Comparison of ENCODE assay signal across 7 cellular contexts in genomic region chr14:64234877-64235651, GRCh38. TPM values are rescaled to one million over a fixed set of nuclear protein-coding genes. Genes with fewer than 3 reads are reported as not detected.
DNase-seq lines count a peak whose midpoint lies in the region; ATAC-seq and TF ChIP-seq lines count a peak whose summit lies in the region.

No MANE protein-coding gene starts in this region.

- H3K36me3 ChIP-seq in psoas muscle (ENCODE audit: insufficient read depth in 1 of 2, low read depth in 1 of 2) = peaks cover 0 to 28% of the 10 kb centered on the region in 2 donors

- H3K9me3 ChIP-seq in psoas muscle = no peaks in the 10 kb centered on the region

- DNase-seq in HT-29 (ENCODE audit: low spot score) (peak; percentile 25), amniotic epithelial cell (ENCODE audit: low read depth) (peak; percentile 36), psoas muscle (peak in 1 of 2 donors; percentile 37), GM13977 (ENCODE audit: low spot score) (no peak)
- no peak for DNase-seq in activated T-cell treated with anti-CD3 and anti-CD28 coated beads, Interleukin-2, amount 50 U/mL, for 48 hours
- no peak for DNase-seq in central memory CD4-positive, alpha-beta T cell

- whole genome bisulfite sequencing in psoas muscle, 3 donors = 42 to 55% (median 46%) methylated on average over 24 of the region's 24 CpGs

- TF ChIP-seq CTCF in psoas muscle (IDR thresholded peaks at IDR 0.05) = no peak
- no peak for TF ChIP-seq CTCF in GM13977 (IDR thresholded peaks at IDR 0.05; ENCODE audit: extremely low read depth, insufficient read depth, missing control alignments)

- peak; percentile 10 for ATAC-seq in GM19035 (IDR thresholded peaks at IDR 0.05; ENCODE audit: unreplicated experiment)
- peak in 2 of 4 donors; percentile 14 to 54 for ATAC-seq in psoas muscle

- intact Hi-C loops in psoas muscle (cut with DNase I) = loop anchor here in 1 of 2 donors (5.0 kb wide), 1 partner anchor 67 kb away; no protein-coding TSS in a partner anchor

- H3K4me1 ChIP-seq in psoas muscle = peaks cover 24% of the 10 kb centered on the region

- H3K4me3 ChIP-seq in psoas muscle = no peak overlapping the region

- peak overlapping the region; percentile 90 for H3K27ac ChIP-seq in psoas muscle

- no peaks in the 10 kb centered on the region for H3K27me3 ChIP-seq in psoas muscle (ENCODE audit: insufficient read depth in 3 of 3, low read length in 2 of 3)

- in situ Hi-C loops in GM13977 (cut with MboI; ENCODE audit: low pct_unique_long_range_greater_than_20kb, low sequenced_read_pairs, unreplicated experiment) = no loop called here

RNA-seq across cellular contexts. Expression of gene ESR2, which starts 59.1 kb away (rescaled TPM):
- total RNA-seq in HT-29 (2014; rRNA removed; shearing (Covaris generic)) = 0.03 TPM in 1 of 2 replicates, not detected in the other
- 1 to 10 TPM in 1 of 4 donors, under 1 TPM in 2, not detected in 1; 0.27 to 1.5 (median 0.81) TPM for total RNA-seq in psoas muscle
- polyA plus RNA-seq in psoas muscle = under 1 TPM in 2 of 3 donors, not detected in 1; 0.21 to 0.77 TPM

Comparison
In these comparisons a context has a peak if more than half of its experiments do, and no peak if none do; other contexts are left out.
1. DNase-seq: peak in HT-29 (single experiment) and amniotic epithelial cell (single experiment); none in GM13977 (single experiment), activated T-cell treated with anti-CD3 and anti-CD28 coated beads, Interleukin-2, amount 50 U/mL, for 48 hours (0 of 2) and central memory CD4-positive, alpha-beta T cell (single experiment).